ENCODE assay signal across 20 cellular contexts in the genomic region with DNA sequence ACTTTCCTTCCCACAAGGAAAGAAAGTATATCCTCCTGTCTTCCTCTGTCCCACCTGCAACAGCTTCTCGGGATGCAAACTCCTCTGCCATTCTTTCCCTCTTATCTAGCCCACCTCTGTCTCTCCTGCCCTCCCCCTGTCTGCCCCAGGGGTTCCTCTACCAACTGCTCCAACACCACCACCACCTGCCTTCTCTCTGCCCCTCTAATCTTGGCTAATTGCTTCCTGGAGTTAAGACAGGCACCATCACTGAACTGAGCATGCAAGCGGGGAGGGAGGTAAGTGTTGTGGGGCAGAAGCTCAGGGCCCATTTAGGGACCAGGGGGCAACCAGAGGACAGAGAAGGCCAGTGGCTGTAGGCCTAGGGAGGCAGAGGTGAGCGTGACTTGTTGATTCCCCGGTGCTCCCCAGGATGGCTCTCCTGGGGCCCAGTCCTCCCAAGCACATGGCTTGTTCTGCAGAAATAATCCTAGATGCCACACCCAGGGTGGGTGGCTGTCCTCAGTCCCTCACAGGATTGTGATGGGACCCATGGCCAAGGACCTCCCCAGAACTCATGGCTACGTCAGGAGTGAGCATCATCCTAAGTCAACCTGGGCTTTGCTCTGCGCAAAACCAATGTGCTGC.
DNase-seq lines count a peak whose midpoint lies in the region; ATAC-seq and TF ChIP-seq lines count a peak whose summit lies in the region.
"Had no signal": no experiment of that assay in that cellular context is flagged by ENCODE, and none has a peak within 500 bp of the region (broad histone marks: within the 10 kb centered on the region; RNA-seq: fewer than 3 reads in every experiment).

No MANE protein-coding gene starts in this region.

- no peak for ATAC-seq in GM21528 (IDR thresholded peaks at IDR 0.05; ENCODE audit: low FRiP score, unreplicated experiment)
- ATAC-seq in natural killer cell treated with Interleukin-12 subunit alpha and Interleukin-12 subunit beta and Interleukin-15 and Interleukin-18, amount 100 ng/mL, for 72 hours, result no peak

- no peaks in the 10 kb centered on the region for H3K27me3 Mint-ChIP-seq in mesothelial cell of epicardium (ENCODE audit: low read depth)
- H3K27me3 Mint-ChIP-seq in natural killer cell treated with Interleukin-12 subunit alpha and Interleukin-12 subunit beta and Interleukin-15 and Interleukin-18, amount 100 ng/mL, for 72 hours, result peaks cover 42 to 43% of the 10 kb centered on the region in 2 donors

- H3K9me3 ChIP-seq in BE2C (no peaks in the 10 kb centered on the region), WERI-Rb-1 (ENCODE audit: severe bottlenecking) (peaks cover 7% of the 10 kb centered on the region)

- H3K27ac Mint-ChIP-seq in mesothelial cell of epicardium, result peak overlapping the region; percentile 31
- H3K27ac Mint-ChIP-seq in natural killer cell treated with Interleukin-12 subunit alpha and Interleukin-12 subunit beta and Interleukin-15 and Interleukin-18, amount 100 ng/mL, for 72 hours, result no peak overlapping the region
- H3K27ac Mint-ChIP-seq: CD8-positive, alpha-beta memory T cell; HFFc6 had no signal

- H3K36me3 ChIP-seq in BE2C, result no peaks in the 10 kb centered on the region
- H3K36me3 ChIP-seq in WERI-Rb-1, result no peaks in the 10 kb centered on the region; the same call in 1 of the 2 replicates
- H3K36me3 ChIP-seq: BLaER1 had no signal

- peaks cover 17% of the 10 kb centered on the region for H3K4me1 ChIP-seq in BE2C

- H3K4me3 Mint-ChIP-seq in mesothelial cell of epicardium, result no peak overlapping the region
- no peak overlapping the region for H3K4me3 Mint-ChIP-seq in natural killer cell treated with Interleukin-12 subunit alpha and Interleukin-12 subunit beta and Interleukin-15 and Interleukin-18, amount 100 ng/mL, for 72 hours
- H3K4me3 Mint-ChIP-seq: CD8-positive, alpha-beta memory T cell; HFFc6 had no signal

- H3K27me3 ChIP-seq in BE2C (no peaks in the 10 kb centered on the region), WERI-Rb-1 (ENCODE audit: insufficient read depth, low read depth, severe bottlenecking) (no peaks in the 10 kb centered on the region)
- H3K27me3 ChIP-seq: BLaER1 had no signal

- H3K9me3 Mint-ChIP-seq in mesothelial cell of epicardium, result peaks cover 30% of the 10 kb centered on the region
- H3K9me3 Mint-ChIP-seq in natural killer cell treated with Interleukin-12 subunit alpha and Interleukin-12 subunit beta and Interleukin-15 and Interleukin-18, amount 100 ng/mL, for 72 hours, result peaks cover 3% of the 10 kb centered on the region
- H3K9me3 Mint-ChIP-seq: HFFc6 had no signal

- peaks cover 9% of the 10 kb centered on the region for H3K36me3 Mint-ChIP-seq in mesothelial cell of epicardium
- peaks cover 4% of the 10 kb centered on the region for H3K36me3 Mint-ChIP-seq in natural killer cell treated with Interleukin-12 subunit alpha and Interleukin-12 subunit beta and Interleukin-15 and Interleukin-18, amount 100 ng/mL, for 72 hours

- TF ChIP-seq POLR2A in erythroblast (IDR thresholded peaks at IDR 0.05; ENCODE audit: low read length), result no peak

- H3K4me3 ChIP-seq in BE2C (ENCODE audit: low read depth, low read length) (peak overlapping the region; percentile 14; the same call in 1 of the 2 replicates), WERI-Rb-1 (ENCODE audit: low read depth, low read length) (no peak overlapping the region)
- H3K4me3 ChIP-seq: BLaER1 had no signal

- peaks cover 31% of the 10 kb centered on the region for H3K4me1 Mint-ChIP-seq in mesothelial cell of epicardium
- no peaks in the 10 kb centered on the region for H3K4me1 Mint-ChIP-seq in natural killer cell treated with Interleukin-12 subunit alpha and Interleukin-12 subunit beta and Interleukin-15 and Interleukin-18, amount 100 ng/mL, for 72 hours (ENCODE audit: low read depth in 2 of 2)

- DNase-seq in BE2C, result peak; percentile 56
- DNase-seq in NCI-H2171 treated with DMSO at 0.1 percent for 48 hours (lab: John Stamatoyannopoulos, UW), result peak; percentile 72
- DNase-seq in WERI-Rb-1, result peak; percentile 70
- no peak for DNase-seq in mesothelial cell of epicardium (ENCODE audit: low spot score in 2 of 2, unreplicated experiment in 2 of 2)
- no peak for DNase-seq in natural killer cell treated with Interleukin-12 subunit alpha and Interleukin-12 subunit beta and Interleukin-15 and Interleukin-18, amount 100 ng/mL, for 72 hours (ENCODE audit: low spot score)
- DNase-seq in erythroblast (lab: John Stamatoyannopoulos, UW), result no peak
- no peak for DNase-seq in hypothalamus (lab: John Stamatoyannopoulos, UW)
- DNase-seq: CD8-positive, alpha-beta memory T cell; DND-41; GF-D8; GOT3; HFFc6; NCI-H1048; NCI-H1436 treated with DMSO at 0.1 percent for 48 hours; NCI-H2081; NCI-H510A treated with DMSO at 0.1 percent for 48 hours; OCI-M1; SIG-M5 had no signal

- TF ChIP-seq CTCF in BE2C (IDR thresholded peaks at IDR 0.05; ENCODE audit: low read depth, low read length), result no peak
- TF ChIP-seq CTCF in WERI-Rb-1 (IDR thresholded peaks at IDR 0.05; ENCODE audit: low read depth, low read length), result no peak
- TF ChIP-seq CTCF in mesothelial cell of epicardium (IDR thresholded peaks at IDR 0.05; ENCODE audit: unreplicated experiment), result no peak

- H3K27ac ChIP-seq in WERI-Rb-1, result peak overlapping the region; percentile 67
- H3K27ac ChIP-seq: BLaER1 had no signal

Comparison
In these comparisons a context has a peak if more than half of its experiments do, and no peak if none do; other contexts are left out.
1. DNase-seq: peak in BE2C (single experiment), NCI-H2171 treated with DMSO at 0.1 percent for 48 hours (single experiment) and WERI-Rb-1 (single experiment); none in mesothelial cell of epicardium (0 of 2), natural killer cell treated with Interleukin-12 subunit alpha and Interleukin-12 subunit beta and Interleukin-15 and Interleukin-18, amount 100 ng/mL, for 72 hours (single experiment), erythroblast (0 of 2) and hypothalamus (0 of 51).